ENCODE assay signal across 16 cellular contexts in the genomic region with DNA sequence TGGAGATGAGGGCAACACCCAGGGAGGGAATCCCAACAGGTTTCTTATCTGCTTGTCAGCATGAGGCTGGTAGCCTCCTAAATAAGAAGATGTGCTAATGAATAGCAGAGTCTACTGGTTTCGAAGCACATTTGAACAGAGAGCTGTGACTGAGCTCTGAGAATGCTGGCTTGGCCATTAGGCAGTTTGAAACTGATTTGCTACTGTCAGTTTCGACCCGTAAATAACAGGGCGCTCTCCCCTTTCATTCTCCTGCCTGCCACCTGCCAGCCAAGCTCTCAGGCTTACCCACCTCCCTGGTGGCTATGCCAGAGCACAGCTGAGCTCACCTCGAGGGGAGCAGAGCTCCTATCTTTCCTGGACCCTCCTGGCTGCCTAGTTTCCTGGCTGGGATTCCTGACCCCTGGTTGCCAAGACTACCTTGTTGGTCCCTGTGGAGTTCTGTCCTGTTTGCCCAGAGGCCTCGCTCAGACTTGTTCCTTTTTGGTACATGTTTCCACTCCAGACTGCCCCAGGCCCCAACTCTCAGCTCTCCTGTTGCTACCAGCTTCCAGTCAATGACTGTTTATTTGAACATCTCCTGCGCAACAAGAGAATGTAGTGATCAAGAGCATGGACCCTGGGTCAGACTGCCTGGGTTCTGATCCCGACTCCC.
DNase-seq lines count a peak whose midpoint lies in the region; ATAC-seq and TF ChIP-seq lines count a peak whose summit lies in the region.
"Had no signal": no experiment of that assay in that cellular context is flagged by ENCODE, and none has a peak within 500 bp of the region (broad histone marks: within the 10 kb centered on the region; RNA-seq: fewer than 3 reads in every experiment).

No MANE protein-coding gene starts in this region.

- no peaks in the 10 kb centered on the region for H4K20me1 ChIP-seq in OCI-LY1 (ENCODE audit: insufficient read depth, low read length)

- H3K9me2 ChIP-seq in OCI-LY1 (ENCODE audit: low read depth, low read length) = no peaks in the 10 kb centered on the region

- H3K79me2 ChIP-seq in OCI-LY1 (ENCODE audit: insufficient read depth, low read length) = no peaks in the 10 kb centered on the region

- no peaks in the 10 kb centered on the region for H3F3A ChIP-seq in OCI-LY1 (ENCODE audit: insufficient read depth, low read length)

- no peak for DNase-seq in HPDE6-E6E7 (ENCODE audit: extremely low spot score)
- no peak for DNase-seq in foreskin fibroblast
- DNase-seq: activated CD4-positive, alpha-beta T cell treated with anti-CD3 and anti-CD28 coated beads for 48 hours; activated T-cell treated with anti-CD3 and anti-CD28 coated beads, Interleukin-2, amount 50 U/mL, for 48 hours; BE2C; mammary epithelial cell; small intestine; stimulated activated naive CD8-positive, alpha-beta T cell treated with anti-CD3 and anti-CD28 coated beads, Interleukin-15, Interleukin-2, amounts not matched to agents 100 U/mL and 50 U/mL, for 24 hours; T-helper 2 cell had no signal

- H3K4me1 ChIP-seq in OCI-LY1 (ENCODE audit: insufficient read depth, low read length, severe bottlenecking) = peaks cover 12% of the 10 kb centered on the region
- H3K4me1 ChIP-seq: BE2C had no signal

- ATAC-seq in GM18511 (IDR thresholded peaks at IDR 0.05; ENCODE audit: unreplicated experiment) = peak; percentile 54
- ATAC-seq in HG02885 (IDR thresholded peaks at IDR 0.05; ENCODE audit: poor library complexity, unreplicated experiment) = peak; percentile 47
- ATAC-seq in GM18858 (IDR thresholded peaks at IDR 0.05; ENCODE audit: unreplicated experiment) = no peak
- no peak for ATAC-seq in GM18873 (IDR thresholded peaks at IDR 0.05; ENCODE audit: low FRiP score, unreplicated experiment)
- ATAC-seq: stimulated activated naive CD8-positive, alpha-beta T cell treated with anti-CD3 and anti-CD28 coated beads, Interleukin-15, Interleukin-2, amounts not matched to agents 100 U/mL and 50 U/mL, for 24 hours had no signal

- H3K9ac ChIP-seq in OCI-LY1 (ENCODE audit: low read length) = no peak overlapping the region

- H3K36me3 ChIP-seq in OCI-LY1 (ENCODE audit: insufficient read depth, low read length) = 0 out of 2 replicates have a peak, but pooled peaks cover 2% of the 10 kb centered on the region
- H3K36me3 ChIP-seq: BE2C had no signal

- TF ChIP-seq CTCF in OCI-LY1 (IDR thresholded peaks at IDR 0.05; ENCODE audit: low read length) (no peak), foreskin fibroblast (IDR thresholded peaks at IDR 0.05; ENCODE audit: low read depth, low read length) (no peak)

- H3K27ac ChIP-seq in OCI-LY1 (ENCODE audit: low read depth, low read length, poor library complexity, severe bottlenecking) (peak overlapping the region; percentile 4), layer of hippocampus (ENCODE audit: low read depth, low read length) (peak overlapping the region; percentile 22)
- H3K27ac ChIP-seq: vagina had no signal

- H3K4me3 ChIP-seq in OCI-LY1 (ENCODE audit: low read depth, low read length, poor library complexity, severe bottlenecking) (no peak overlapping the region), foreskin fibroblast (ENCODE audit: low read depth in 1 of 2, low read length in 2 of 2) (no peak overlapping the region)
- H3K4me3 ChIP-seq: vagina had no signal

- no peak overlapping the region for H2AFZ ChIP-seq in OCI-LY1 (ENCODE audit: low read length)

- H3K4me2 ChIP-seq in OCI-LY1 (ENCODE audit: low read length) = no peak overlapping the region

- no peaks in the 10 kb centered on the region for H3K9me3 ChIP-seq in OCI-LY1 (ENCODE audit: low read length)
- H3K9me3 ChIP-seq: vagina had no signal

- H3K27me3 ChIP-seq in OCI-LY1 (ENCODE audit: insufficient read depth, low read length) = no peaks in the 10 kb centered on the region
- H3K27me3 ChIP-seq in layer of hippocampus (ENCODE audit: control insufficient read depth, insufficient read depth, low read length) = no peaks in the 10 kb centered on the region
- H3K27me3 ChIP-seq: BE2C, vagina had no signal

Comparison
In these comparisons a context has a peak if more than half of its experiments do, and no peak if none do; other contexts are left out.
1. ATAC-seq: peak in GM18511 (single experiment) and HG02885 (single experiment); none in GM18858 (single experiment) and GM18873 (single experiment).